Comparison of ENCODE assay signal across 18 cellular contexts in genomic region chr15:48498828-48499227, GRCh38.
"Had no signal": no experiment of that assay in that cellular context is flagged by ENCODE, and none has a peak within 500 bp of the region (broad histone marks: within the 10 kb centered on the region; RNA-seq: fewer than 3 reads in every experiment).

No MANE protein-coding gene starts in this region.

- H3K9me3 ChIP-seq: SJSA1 had no signal

- H3K4me3 ChIP-seq: SJSA1 had no signal

- H3K27ac ChIP-seq: SJSA1 had no signal

- DNase-seq: activated CD4-positive, alpha-beta T cell treated with anti-CD3 and anti-CD28 coated beads for 48 hours; activated CD4-positive, alpha-beta T cell treated with anti-CD3 and anti-CD28 coated beads, Interleukin-2, amount 50 U/mL, for 4 hours; activated CD4-positive, CD25-positive, alpha-beta regulatory T cell treated with anti-CD3 and anti-CD28 coated beads, Interleukin-2, amount 50 U/mL, for 72 hours; activated CD8-positive, alpha-beta memory T cell treated with anti-CD3 and anti-CD28 coated beads, Interleukin-2, amount 50 U/mL, for 48 hours; activated CD8-positive, alpha-beta T cell treated with anti-CD3 and anti-CD28 coated beads, Interleukin-2, amount 10 ng/mL, durations not matched to agents 7 days and 5 days; activated effector memory CD4-positive, alpha-beta T cell treated with Interleukin-2 at 50 U/mL for 16 hours; activated naive CD4-positive, alpha-beta T cell; activated T-cell treated with anti-CD3 and anti-CD28 coated beads, Interleukin-2, amount 50 U/mL, for 1 hour; MM.1S; NCI-H1105; NCI-H1436 treated with DMSO at 0.1 percent for 48 hours; NCI-H1930; NCI-H345; NCI-H524; SHP77; SW 1271 had no signal

- H3K27me3 ChIP-seq: SJSA1 had no signal

- ATAC-seq: activated CD8-positive, alpha-beta T cell treated with anti-CD3 and anti-CD28 coated beads, Interleukin-2, amount 10 ng/mL, durations not matched to agents 7 days and 5 days; SK-N-SH treated with all-trans-retinoic acid at 6 μM for 48 hours had no signal
